Comparison of ENCODE assay signal across 8 cellular contexts in genomic region chr15:90594297-90594696, GRCh38.
DNase-seq lines count a peak whose midpoint lies in the region; ATAC-seq and TF ChIP-seq lines count a peak whose summit lies in the region.

No MANE protein-coding gene starts in this region.

- H3K4me1 ChIP-seq in neutrophil (ENCODE audit: control insufficient read depth in 1 of 2, insufficient read depth in 1 of 2, low read depth in 1 of 2, low read length in 1 of 2), result peaks cover 11% of the 10 kb centered on the region in 2 experiments

- peak overlapping the region; percentile 3; the same call in 1 of the 2 replicates for H3K4me3 ChIP-seq in GM08714 (ENCODE audit: low read length)
- peak overlapping the region; percentile 5 to 35 for H3K4me3 ChIP-seq in neutrophil (ENCODE audit: low read depth in 1 of 2, low read length in 1 of 2)

- ATAC-seq in HG03342 (IDR thresholded peaks at IDR 0.05; ENCODE audit: unreplicated experiment), result no peak

- H3K27me3 ChIP-seq in neutrophil, result peaks cover 45% of the 10 kb centered on the region

- no peak for TF ChIP-seq CTCF in neutrophil (IDR thresholded peaks at IDR 0.05)

- H3K36me3 ChIP-seq in neutrophil, result no peaks in the 10 kb centered on the region

- DNase-seq in KG1 (lab: John Stamatoyannopoulos, UW) (peak; percentile 66), superior temporal gyrus (ENCODE audit: extremely low spot score) (peak; percentile 54), NCI-H526 (lab: John Stamatoyannopoulos, UW) (no peak)
- DNase-seq in activated CD4-positive, alpha-beta T cell treated with anti-CD3 and anti-CD28 coated beads, Interleukin-2, amount 50 U/mL, for 1 hour, result peak; percentile 80
- DNase-seq in effector CD8-positive, alpha-beta T cell (lab: John Stamatoyannopoulos, UW), result peak; percentile 59

- H3K9me3 ChIP-seq in neutrophil, result no peaks in the 10 kb centered on the region

- peak overlapping the region; percentile 45 for H3K27ac ChIP-seq in neutrophil

Comparison
In these comparisons a context has a peak if more than half of its experiments do, and no peak if none do; other contexts are left out.
1. DNase-seq: peak in KG1 (single experiment), activated CD4-positive, alpha-beta T cell treated with anti-CD3 and anti-CD28 coated beads, Interleukin-2, amount 50 U/mL, for 1 hour (single experiment), effector CD8-positive, alpha-beta T cell (single experiment) and superior temporal gyrus (single experiment); none in NCI-H526 (0 of 2).